Comparison of ENCODE assay signal across 14 cellular contexts in genomic region chr9:38293022-38293421, GRCh38.
DNase-seq lines count a peak whose midpoint lies in the region; ATAC-seq and TF ChIP-seq lines count a peak whose summit lies in the region.
"Had no signal": no experiment of that assay in that cellular context is flagged by ENCODE, and none has a peak within 500 bp of the region (broad histone marks: within the 10 kb centered on the region; RNA-seq: fewer than 3 reads in every experiment).

No MANE protein-coding gene starts in this region.

- no peak for TF ChIP-seq RAD21 in IMR-90 (IDR thresholded peaks at IDR 0.05; ENCODE audit: low read length)

- H4K8ac ChIP-seq in IMR-90 (ENCODE audit: low read depth in 2 of 2, low read length in 2 of 2) = no peak overlapping the region

- H3K36me3 ChIP-seq in IMR-90 (ENCODE audit: control insufficient read depth, insufficient read depth, low read length) = no peaks in the 10 kb centered on the region

- no peak overlapping the region for H4K91ac ChIP-seq in IMR-90 (ENCODE audit: insufficient read depth, low read depth, low read length)

- no peak overlapping the region for H3K4me2 ChIP-seq in IMR-90 (ENCODE audit: low read depth, low read length)
- H3K4me2 ChIP-seq: GM23338 had no signal

- WGBS in IMR-90 (ENCODE audit: extremely low coverage in 2 of 2, insufficient read length in 1 of 2), 2 experiments = 45% methylated on average over 2 of the region's 4 CpGs; no CpG with 5 or more reads in 1 of the 2 experiments

- no peak for ATAC-seq in IMR-90 (ENCODE audit: low read depth)
- ATAC-seq: GM23338, HCT116 had no signal

- H2AFZ ChIP-seq in IMR-90 (replicated peaks; ENCODE audit: low read length, poor library complexity) = peak overlapping the region; percentile 37
- H2AFZ ChIP-seq: GM23338 had no signal

- no peak overlapping the region for H3K18ac ChIP-seq in IMR-90 (ENCODE audit: low read depth, low read length)

- TF ChIP-seq CTCF in IMR-90 (conservative IDR thresholded peaks at IDR 0.05; ENCODE audit: low read depth, low read length) (no peak), coronary artery (IDR thresholded peaks at IDR 0.05) (no peak)

- no peaks in the 10 kb centered on the region for H3K4me1 ChIP-seq in IMR-90 (ENCODE audit: control insufficient read depth, insufficient read depth, low read length)

- no peak overlapping the region for H2AK5ac ChIP-seq in IMR-90 (ENCODE audit: low read depth, low read length)

- no peak for TF ChIP-seq POLR2A in IMR-90 (IDR thresholded peaks at IDR 0.05; ENCODE audit: low read depth, low read length)

- no peak overlapping the region for H3K9ac ChIP-seq in IMR-90 (ENCODE audit: low read depth, low read length)

- no peak overlapping the region for H2AK9ac ChIP-seq in IMR-90 (replicated peaks; ENCODE audit: low read depth, low read length, poor library complexity)

- DNase-seq in IMR-90 (no peak), coronary artery (ENCODE audit: low spot score) (peak; percentile 16), mesenteric fat pad (ENCODE audit: low spot score) (peak; percentile 45), NCI-H2171 treated with DMSO at 0.1 percent for 48 hours (lab: John Stamatoyannopoulos, UW) (no peak), hypothalamus (lab: John Stamatoyannopoulos, UW) (no peak), NCI-H2196 (lab: John Stamatoyannopoulos, UW; ENCODE audit: unreplicated experiment) (no peak)
- DNase-seq: C1 segment of cervical spinal cord; Calu3; CD4-positive, alpha-beta memory T cell; COR-L47; DND-41; H9 had no signal

- no peak overlapping the region for H3K4ac ChIP-seq in IMR-90 (ENCODE audit: low read depth, low read length)

- CTCF ChIA-PET in IMR-90 (lab: Yijun Ruan, JAX) = no interaction called here

- H3K56ac ChIP-seq in IMR-90 (ENCODE audit: extremely low read depth, insufficient read depth, low read length) = no peak overlapping the region

- H3K27ac ChIP-seq in IMR-90 (ENCODE audit: insufficient read depth, low read length) (no peak overlapping the region), coronary artery (no peak overlapping the region)

- H2BK120ac ChIP-seq in IMR-90 (ENCODE audit: low read depth, low read length) = no peak overlapping the region

- no TSS peak for BruUV-seq in IMR-90 (replicated peaks; lab: Mats Ljungman, UMichigan)

- H3K9me1 ChIP-seq in IMR-90 (ENCODE audit: insufficient read depth, low read length) = no peaks in the 10 kb centered on the region

- dilution Hi-C loops in IMR-90 (cut with HindIII; ENCODE audit: low sequenced_read_pairs, unreplicated experiment) = no loop called here

- H4K20me1 ChIP-seq in IMR-90 (ENCODE audit: insufficient read depth, low read length) = no peaks in the 10 kb centered on the region

- H4K5ac ChIP-seq in IMR-90 (ENCODE audit: low read depth, low read length) = no peak overlapping the region

- H3K14ac ChIP-seq in IMR-90 (replicated peaks; ENCODE audit: low read depth, low read length) = no peak overlapping the region

- no peak overlapping the region for H2BK15ac ChIP-seq in IMR-90 (ENCODE audit: low read depth, low read length)

- H3K4me3 ChIP-seq in IMR-90 (ENCODE audit: insufficient read depth, low read depth, low read length) (no peak overlapping the region), coronary artery (no peak overlapping the region)
- H3K4me3 ChIP-seq: GM23338 had no signal

- intact Hi-C loops in IMR-90 (cut with micrococcal nuclease) = no loop called here

- POLR2A ChIA-PET in IMR-90 (lab: Charles Lee; ENCODE audit: unreplicated experiment) = no interaction called here

- in situ Hi-C loops in IMR-90 (cut with MboI; ENCODE audit: low sequenced_read_pairs) = no loop called here

- H3K27me3 ChIP-seq in IMR-90 (ENCODE audit: control insufficient read depth, insufficient read depth, low read length) = peaks cover 39% of the 10 kb centered on the region

- H3K79me1 ChIP-seq in IMR-90 (ENCODE audit: low read depth in 1 of 2, low read length in 2 of 2) = no peaks in the 10 kb centered on the region

- no peak overlapping the region for H2BK5ac ChIP-seq in IMR-90 (ENCODE audit: low read depth, low read length, poor library complexity, severe bottlenecking)

- 0 out of 2 replicates have a peak, but pooled peaks cover 2% of the 10 kb centered on the region for H3K9me3 ChIP-seq in IMR-90 (ENCODE audit: control insufficient read depth, insufficient read depth, low read length)

- no peak overlapping the region for H2BK20ac ChIP-seq in IMR-90 (ENCODE audit: low read depth, low read length)

- no peak overlapping the region for H3K23ac ChIP-seq in IMR-90 (ENCODE audit: low read depth, low read length)

TF ChIP-seq in IMR-90, 13 proteins besides CTCF, POLR2A, EP300 and RAD21:
- TF ChIP-seq, protein P1, sequence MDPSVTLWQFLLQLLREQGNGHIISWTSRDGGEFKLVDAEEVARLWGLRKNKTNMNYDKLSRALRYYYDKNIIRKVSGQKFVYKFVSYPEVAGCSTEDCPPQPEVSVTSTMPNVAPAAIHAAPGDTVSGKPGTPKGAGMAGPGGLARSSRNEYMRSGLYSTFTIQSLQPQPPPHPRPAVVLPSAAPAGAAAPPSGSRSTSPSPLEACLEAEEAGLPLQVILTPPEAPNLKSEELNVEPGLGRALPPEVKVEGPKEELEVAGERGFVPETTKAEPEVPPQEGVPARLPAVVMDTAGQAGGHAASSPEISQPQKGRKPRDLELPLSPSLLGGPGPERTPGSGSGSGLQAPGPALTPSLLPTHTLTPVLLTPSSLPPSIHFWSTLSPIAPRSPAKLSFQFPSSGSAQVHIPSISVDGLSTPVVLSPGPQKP (IDR thresholded peaks at IDR 0.05; ENCODE audit: borderline replicate concordance, low read depth, low read length) = no peak
- TF ChIP-seq RFX5 (IDR thresholded peaks at IDR 0.05; ENCODE audit: low read depth, low read length) (no peak), MAZ (IDR thresholded peaks at IDR 0.05; ENCODE audit: borderline replicate concordance, low read depth, low read length) (no peak), CEBPB (IDR thresholded peaks at IDR 0.05; ENCODE audit: low read depth, low read length) (no peak), NFE2L2 (IDR thresholded peaks at IDR 0.05; ENCODE audit: low read depth, low read length) (no peak), RCOR1 (IDR thresholded peaks at IDR 0.05; ENCODE audit: insufficient replicate concordance, low read length) (no peak), CHD1 (IDR thresholded peaks at IDR 0.05; ENCODE audit: low read depth, low read length) (no peak), MXI1 (IDR thresholded peaks at IDR 0.05; ENCODE audit: borderline replicate concordance, low read depth, low read length) (no peak), MAFK (IDR thresholded peaks at IDR 0.05; ENCODE audit: low read depth, low read length) (no peak), SMC3 (IDR thresholded peaks at IDR 0.05; ENCODE audit: low read depth, low read length) (no peak), FOS (IDR thresholded peaks at IDR 0.05; ENCODE audit: low read depth, low read length) (no peak)
- TF ChIP-seq, protein P2, sequence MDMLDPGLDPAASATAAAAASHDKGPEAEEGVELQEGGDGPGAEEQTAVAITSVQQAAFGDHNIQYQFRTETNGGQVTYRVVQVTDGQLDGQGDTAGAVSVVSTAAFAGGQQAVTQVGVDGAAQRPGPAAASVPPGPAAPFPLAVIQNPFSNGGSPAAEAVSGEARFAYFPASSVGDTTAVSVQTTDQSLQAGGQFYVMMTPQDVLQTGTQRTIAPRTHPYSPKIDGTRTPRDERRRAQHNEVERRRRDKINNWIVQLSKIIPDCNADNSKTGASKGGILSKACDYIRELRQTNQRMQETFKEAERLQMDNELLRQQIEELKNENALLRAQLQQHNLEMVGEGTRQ (IDR thresholded peaks at IDR 0.05; ENCODE audit: low read depth, low read length) = no peak

Comparison
In these comparisons a context has a peak if more than half of its experiments do, and no peak if none do; other contexts are left out.
1. DNase-seq: peak in coronary artery (single experiment) and mesenteric fat pad (single experiment); none in IMR-90 (single experiment), NCI-H2171 treated with DMSO at 0.1 percent for 48 hours (single experiment), hypothalamus (0 of 51) and NCI-H2196 (single experiment).